ENCODE assay signal across 8 cellular contexts in genomic region chr7:151448261-151449252, GRCh38. TPM values are rescaled to one million over a fixed set of nuclear protein-coding genes. Genes with fewer than 3 reads are reported as not detected.
DNase-seq lines count a peak whose midpoint lies in the region; ATAC-seq and TF ChIP-seq lines count a peak whose summit lies in the region.

No MANE protein-coding gene starts in this region.

- DNase-seq in NCI-H1417 (lab: John Stamatoyannopoulos, UW): peak; percentile 41 to 62 (median 43)
- no peak for DNase-seq in NCI-H1417 treated with DMSO at 0.1 percent for 48 hours (lab: John Stamatoyannopoulos, UW)
- DNase-seq in SHP77 treated with DMSO at 0.1 percent for 48 hours (lab: John Stamatoyannopoulos, UW): peak; percentile 12
- peak; percentile 66 for DNase-seq in activated gamma-delta T cell treated with anti-CD3 and anti-CD28 coated beads, Interleukin-2, amount 50 U/mL, for 16 hours (ENCODE audit: low read depth)
- DNase-seq in germinal center (ENCODE audit: low spot score): peak; percentile 70
- peak; percentile 77 for DNase-seq in testis

- peak; percentile 56 for TF ChIP-seq CTCF in neutrophil (IDR thresholded peaks at IDR 0.05)
- TF ChIP-seq CTCF in testis (IDR thresholded peaks at IDR 0.05): peak; percentile 75 to 91 (median 81)

- H3K36me3 ChIP-seq in neutrophil (no peaks in the 10 kb centered on the region), testis (ENCODE audit: low read depth, missing control alignments) (no peaks in the 10 kb centered on the region)

- TF ChIP-seq POLR2A in testis (IDR thresholded peaks at IDR 0.05): no peak

- H3K4me1 ChIP-seq in neutrophil (ENCODE audit: control insufficient read depth in 1 of 2, insufficient read depth in 1 of 2, low read depth in 1 of 2, low read length in 1 of 2) (peaks cover 6 to 8% of the 10 kb centered on the region in 2 experiments), testis (no peaks in the 10 kb centered on the region)

- H3K4me3 ChIP-seq in neutrophil (ENCODE audit: low read depth in 1 of 2, low read length in 1 of 2): peak overlapping the region; percentile 54 to 64
- peak overlapping the region; percentile 45 to 49 for H3K4me3 ChIP-seq in testis

- peaks cover 42% of the 10 kb centered on the region for H3K27me3 ChIP-seq in neutrophil
- H3K27me3 ChIP-seq in testis: no peaks in the 10 kb centered on the region

- H3K9me3 ChIP-seq in neutrophil (no peaks in the 10 kb centered on the region), testis (no peaks in the 10 kb centered on the region)

- peak overlapping the region; percentile 45 for H3K27ac ChIP-seq in neutrophil
- peak overlapping the region in 1 of 2 donors; percentile 9 for H3K27ac ChIP-seq in testis

- ATAC-seq in HG03442 (IDR thresholded peaks at IDR 0.05; ENCODE audit: unreplicated experiment): peak; percentile 46

- intact Hi-C loops in testis (cut with DNase I; ENCODE audit: low total_unique reads): no loop called here

- 5 to 20% methylated on average over 19 to 60 of the region's 61 CpGs for WGBS in testis, 2 donors

RNA-seq across cellular contexts. Expression of gene CRYGN, which starts 8.6 kb away (rescaled TPM):
- total RNA-seq in testis: 1 to 10 TPM in 1 of 2 donors, under 1 TPM in 1; 0.62 to 1.7 TPM
- polyA plus RNA-seq in testis (ENCODE audit: insufficient read depth, low read depth, low replicate concordance): 0.44 TPM

RNA-seq across cellular contexts. Expression of gene WDR86, which starts 38.7 kb away (rescaled TPM):
- total RNA-seq in testis: 10 to 100 TPM in 1 of 2 donors, 1 to 10 TPM in 1; 9.6 to 20.3 TPM
- 2.8 TPM for polyA plus RNA-seq in testis (ENCODE audit: insufficient read depth, low read depth, low replicate concordance)
